16 cellular contexts compared by ENCODE assay signal in genomic region chr13:89097994-89098393, GRCh38.
"Had no signal": no experiment of that assay in that cellular context is flagged by ENCODE, and none has a peak within 500 bp of the region (broad histone marks: within the 10 kb centered on the region; RNA-seq: fewer than 3 reads in every experiment).

No MANE protein-coding gene starts in this region.

- H3K4me1 ChIP-seq: colonic mucosa, heart right ventricle, left ventricle myocardium inferior, thyroid gland had no signal

- H3K27me3 ChIP-seq: brain microvascular endothelial cell, colonic mucosa, heart right ventricle, thyroid gland had no signal

- H3K36me3 ChIP-seq: brain microvascular endothelial cell, colonic mucosa, heart right ventricle, left ventricle myocardium inferior, thyroid gland had no signal

- H3K27ac ChIP-seq: brain microvascular endothelial cell, colonic mucosa, heart right ventricle, left ventricle myocardium inferior, thyroid gland had no signal

- ATAC-seq: activated CD4-positive, CD25-positive, alpha-beta regulatory T cell treated with anti-CD3 and anti-CD28 coated beads, Interleukin-2, amount 50 U/mL, for 24 hours; activated naive CD8-positive, alpha-beta T cell treated with anti-CD3 and anti-CD28 coated beads, Interleukin-2, amount 50 U/mL, for 24 hours; esophagus mucosa; heart right ventricle; stimulated activated naive B cell treated with anti-CD40 and anti-IgM and Interleukin-4, amounts not matched to agents 10 μg/mL and 1 μg/mL and 100 μg/mL, for 72 hours had no signal

- DNase-seq: activated CD4-positive, alpha-beta T cell treated with anti-CD3 and anti-CD28 coated beads, Interleukin-2, amount 10 ng/mL, durations not matched to agents 7 days and 5 days; activated CD8-positive, alpha-beta memory T cell treated with anti-CD3 and anti-CD28 coated beads, Interleukin-2, amount 50 U/mL, for 4 hours; activated effector memory CD4-positive, alpha-beta T cell treated with Interleukin-2 at 50 U/mL for 16 hours; activated naive CD4-positive, alpha-beta T cell treated with anti-CD3 and anti-CD28 coated beads, Interleukin-2, amount 10 ng/mL, durations not matched to agents 7 days and 5 days; activated naive CD8-positive, alpha-beta T cell treated with anti-CD3 and anti-CD28 coated beads, Interleukin-2, amount 50 U/mL, for 24 hours; activated T-cell treated with anti-CD3 and anti-CD28 coated beads, Interleukin-2, amount 50 U/mL, for 48 hours; anterior cingulate cortex; brain microvascular endothelial cell; colonic mucosa; heart right ventricle; kidney glomerular epithelial cell; left ventricle myocardium inferior; stimulated activated naive B cell treated with anti-CD40 and anti-IgM and Interleukin-4, amounts not matched to agents 10 μg/mL and 1 μg/mL and 100 μg/mL, for 72 hours; thyroid gland had no signal

- H3K9me3 ChIP-seq: colonic mucosa, thyroid gland had no signal

- H3K4me3 ChIP-seq: colonic mucosa, heart right ventricle, left ventricle myocardium inferior, thyroid gland had no signal
